ENCODE assay signal across 1 cellular context in the genomic region with DNA sequence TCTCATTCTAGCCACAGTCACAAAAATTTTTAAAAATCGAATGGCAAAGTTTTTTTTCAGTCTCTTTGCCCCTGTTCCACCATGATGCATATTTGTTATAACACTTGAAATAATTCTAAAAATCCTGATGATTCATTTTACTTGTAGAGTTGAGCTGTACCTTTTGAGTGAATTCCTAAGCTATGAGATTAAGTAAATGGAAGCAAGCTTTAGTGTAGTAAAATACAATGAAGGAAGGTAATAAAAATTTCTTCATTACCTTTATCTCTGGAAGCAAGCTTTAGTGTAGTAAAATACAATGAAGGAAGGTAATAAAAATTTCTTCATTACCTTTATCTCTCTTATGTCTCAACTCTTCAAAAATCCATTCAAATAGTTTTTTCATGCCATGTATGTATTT.
TF ChIP-seq lines count a peak whose summit lies in the region.

No MANE protein-coding gene starts in this region.

TF ChIP-seq in SK-N-SH, 30 proteins besides CTCF, POLR2A, EP300 and RAD21 (continued from another document):
- TF ChIP-seq IRF3 (IDR thresholded peaks at IDR 0.05; ENCODE audit: low read depth, low read length) (no peak), YY1 (IDR thresholded peaks at IDR 0.05; ENCODE audit: low read depth) (peak; percentile 32; the same call in 1 of the 2 replicates), FOXJ3 (CRISPR knock-in tag; IDR thresholded peaks at IDR 0.05) (no peak)
- TF ChIP-seq, protein P1, sequence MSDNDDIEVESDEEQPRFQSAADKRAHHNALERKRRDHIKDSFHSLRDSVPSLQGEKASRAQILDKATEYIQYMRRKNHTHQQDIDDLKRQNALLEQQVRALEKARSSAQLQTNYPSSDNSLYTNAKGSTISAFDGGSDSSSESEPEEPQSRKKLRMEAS (IDR thresholded peaks at IDR 0.05; ENCODE audit: low read depth) = no peak
